ENCODE assay signal across 1 cellular context in the genomic region with DNA sequence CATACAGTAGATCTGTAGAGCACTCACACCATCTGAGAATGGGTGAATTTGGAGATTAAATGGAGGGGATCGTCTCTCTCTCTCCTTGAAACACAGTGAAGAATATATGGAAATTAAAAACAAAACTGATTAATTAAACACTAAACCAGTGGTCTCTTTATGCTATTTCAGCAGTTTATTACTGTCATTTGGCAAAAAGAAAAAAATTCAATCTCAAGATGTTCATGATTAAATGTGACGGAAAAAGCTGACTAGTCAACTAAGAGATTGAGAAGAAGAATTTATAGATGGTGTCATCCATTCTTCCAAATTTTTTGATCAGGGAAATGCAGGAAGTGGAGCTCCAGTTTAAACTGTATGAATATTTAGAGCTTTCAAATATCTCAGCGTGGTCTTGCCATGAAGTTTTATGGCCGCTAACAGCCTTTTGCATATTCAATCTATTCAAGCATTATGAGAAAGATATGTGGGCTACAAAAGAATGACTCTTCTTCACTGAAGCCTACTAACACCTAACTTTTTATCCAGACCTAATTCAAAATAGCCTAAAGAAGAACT.
TF ChIP-seq lines count a peak whose summit lies in the region.

No MANE protein-coding gene starts in this region.

TF ChIP-seq in HepG2, 621 proteins besides CTCF, POLR2A, EP300 and RAD21 (continued from another document):
- TF ChIP-seq MAFF (IDR thresholded peaks at IDR 0.05; ENCODE audit: low read depth, low read length) (peak; percentile 58), MAFK (conservative IDR thresholded peaks at IDR 0.05 in 1 of 2, IDR thresholded peaks at IDR 0.05 in 1 of 2; ENCODE audit: low read length in 2 of 2) (peak; percentile 56 to 61; a peak in 3 of 4 replicates), BHLHE40 (IDR thresholded peaks at IDR 0.05; ENCODE audit: low read length) (no peak), ATF7-NPFF (CRISPR knock-in tag; IDR thresholded peaks at IDR 0.05; ENCODE audit: low read depth) (no peak), FOSL2 (CRISPR knock-in tag; IDR thresholded peaks at IDR 0.05) (no peak)
